In the genomic region with DNA sequence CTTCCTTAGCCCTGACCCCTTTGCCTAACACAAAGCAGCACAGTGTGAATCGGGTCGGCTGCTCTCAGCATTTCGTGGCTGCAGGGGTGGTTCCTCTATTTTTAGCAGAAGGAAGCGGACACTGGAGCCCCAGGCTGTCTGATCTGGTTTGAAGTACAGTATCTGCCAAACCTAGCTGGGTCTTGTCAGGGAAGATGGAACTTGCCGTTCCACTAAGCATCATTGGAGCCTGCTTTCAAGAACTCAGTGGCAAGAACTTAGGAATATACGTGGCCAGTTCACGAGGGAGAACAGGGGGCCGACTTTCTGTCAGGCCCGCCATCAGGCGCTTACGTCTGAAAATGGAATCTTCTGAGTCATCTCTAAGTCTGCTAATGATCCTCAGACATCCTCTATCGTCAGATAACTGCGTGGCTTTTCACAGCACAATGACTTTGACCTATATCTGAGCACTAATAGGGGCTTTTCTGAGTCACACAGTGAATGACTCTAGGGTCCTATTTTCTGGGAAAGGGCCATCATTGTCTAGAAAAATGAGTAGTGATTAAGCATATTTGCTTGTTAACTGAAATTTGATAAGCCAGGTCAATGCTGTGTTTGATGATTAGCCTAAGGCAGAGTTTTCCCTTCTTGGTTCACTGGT, we compare ENCODE assay signal across 1 cellular context.
TF ChIP-seq lines count a peak whose summit lies in the region.

No MANE protein-coding gene starts in this region.

TF ChIP-seq in SK-N-SH treated with all-trans-retinoic acid at 6 μM for 48 hours, 23 proteins besides CTCF, POLR2A, EP300 and RAD21 (continued from another document):
- peak; percentile 63; the same call in 1 of the 2 replicates for TF ChIP-seq CREB5 (CRISPR knock-in tag; IDR thresholded peaks at IDR 0.05; ENCODE audit: low read depth)
- no peak for TF ChIP-seq BACH2 (CRISPR knock-in tag; IDR thresholded peaks at IDR 0.05; ENCODE audit: borderline replicate concordance)
- TF ChIP-seq ARNTL (CRISPR knock-in tag; IDR thresholded peaks at IDR 0.05; ENCODE audit: borderline replicate concordance, low read depth), result no peak
- TF ChIP-seq ZNF565 (CRISPR knock-in tag; conservative IDR thresholded peaks at IDR 0.05; ENCODE audit: low read depth), result no peak
- TF ChIP-seq ZNF8 (CRISPR knock-in tag; IDR thresholded peaks at IDR 0.05), result no peak
- peak; percentile 78 for TF ChIP-seq ZC3H10 (CRISPR knock-in tag; IDR thresholded peaks at IDR 0.05)
